In genomic region chr14:21096889-21097615, GRCh38 we compare ENCODE assay signal across 1 cellular context.
A peak's percentile ranks its signal among the peaks of the same experiment; 100 is the strongest.
TF ChIP-seq lines count a peak whose summit lies in the region.

No MANE protein-coding gene starts in this region.

TF ChIP-seq in endothelial cell of umbilical vein, 7 proteins besides CTCF, POLR2A, EP300 and RAD21:
- TF ChIP-seq EZH2 (IDR thresholded peaks at IDR 0.05; ENCODE audit: borderline replicate concordance, low read depth, low read length, severe bottlenecking), result peak; percentile 62
- TF ChIP-seq POLR2AphosphoS5 (IDR thresholded peaks at IDR 0.05; ENCODE audit: insufficient read depth, low read depth, low read length), result no peak
